21 cellular contexts compared by ENCODE assay signal in the genomic region with DNA sequence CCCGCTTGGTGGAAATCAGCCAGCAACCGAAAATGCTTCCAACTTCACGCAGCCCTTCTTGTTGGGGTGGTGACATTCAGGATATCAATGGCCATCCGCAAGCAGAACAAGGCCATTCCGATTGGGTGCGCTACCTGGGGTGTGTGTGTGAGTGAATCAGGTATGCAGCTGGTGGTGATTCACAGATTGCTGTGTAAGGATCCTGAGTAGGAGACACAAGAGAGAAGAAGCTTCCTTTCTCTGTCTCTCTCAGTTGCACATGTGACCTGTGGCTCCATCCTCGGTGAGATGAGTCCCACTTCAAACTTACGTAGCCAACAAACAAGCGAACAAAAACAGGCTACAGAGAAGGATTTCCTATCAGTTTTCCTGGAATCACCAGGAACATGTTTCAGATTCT. TPM values are rescaled to one million over a fixed set of nuclear protein-coding genes. Genes with fewer than 3 reads are reported as not detected.
DNase-seq lines count a peak whose midpoint lies in the region; ATAC-seq, FAIRE-seq and TF ChIP-seq lines count a peak whose summit lies in the region.
"Had no signal": no experiment of that assay in that cellular context is flagged by ENCODE, and none has a peak within 500 bp of the region (broad histone marks: within the 10 kb centered on the region; RNA-seq: fewer than 3 reads in every experiment).

No MANE protein-coding gene starts in this region.

- H2AFZ ChIP-seq in fibroblast of lung (ENCODE audit: low read length), result no peak overlapping the region
- H2AFZ ChIP-seq in trophoblast cell (ENCODE audit: insufficient read depth, low read length, poor library complexity), result no peak overlapping the region

- H4K12ac ChIP-seq in trophoblast cell (ENCODE audit: low read depth, low read length), result no peak overlapping the region

- H4K91ac ChIP-seq in trophoblast cell (ENCODE audit: low read depth, low read length), result peak overlapping the region; percentile 8

- H3K4me3 ChIP-seq in A549 (no peak overlapping the region), fibroblast of lung (replicated peaks in 1 of 4; ENCODE audit: control extremely low read depth in 1 of 4, insufficient read depth in 1 of 4, low read depth in 3 of 4, low read length in 4 of 4) (no peak overlapping the region), trophoblast cell (ENCODE audit: low read depth, low read length) (no peak overlapping the region)
- H3K4me3 ChIP-seq: esophagus squamous epithelium had no signal

- no peaks in the 10 kb centered on the region for H3K79me2 ChIP-seq in fibroblast of lung (ENCODE audit: control insufficient read depth, insufficient read depth, low read length)
- H3K79me2 ChIP-seq in trophoblast cell (ENCODE audit: control insufficient read depth, insufficient read depth, low read length, poor library complexity), result no peaks in the 10 kb centered on the region

- peaks cover 36% of the 10 kb centered on the region for H3K4me1 ChIP-seq in A549
- peaks cover 22% of the 10 kb centered on the region for H3K4me1 ChIP-seq in fibroblast of lung (ENCODE audit: control insufficient read depth, extremely low read depth, insufficient read depth, low read length)
- H3K4me1 ChIP-seq in trophoblast cell (ENCODE audit: control insufficient read depth in 1 of 2, insufficient read depth in 2 of 2, low read length in 2 of 2), result peaks cover 26 to 29% of the 10 kb centered on the region in 2 experiments

- H4K20me1 ChIP-seq in fibroblast of lung (ENCODE audit: control insufficient read depth, extremely low read depth, insufficient read depth, low read length), result no peaks in the 10 kb centered on the region

- ATAC-seq in A549 (no peak), HG03175 (IDR thresholded peaks at IDR 0.05; ENCODE audit: unreplicated experiment) (no peak)
- ATAC-seq: left lobe of liver had no signal

- H3K4me2 ChIP-seq in A549 (peak overlapping the region; percentile 68; the same call in 2 of the 3 replicates), fibroblast of lung (ENCODE audit: extremely low read depth, insufficient read depth, low read length) (no peak overlapping the region), trophoblast cell (ENCODE audit: low read length) (no peak overlapping the region)

- no peaks in the 10 kb centered on the region for H3K36me3 ChIP-seq in fibroblast of lung (ENCODE audit: control insufficient read depth, insufficient read depth, low read length)
- H3K36me3 ChIP-seq in trophoblast cell (ENCODE audit: control insufficient read depth in 1 of 2, insufficient read depth in 2 of 2, low read length in 2 of 2), result no peaks in the 10 kb centered on the region
- H3K36me3 ChIP-seq: esophagus squamous epithelium had no signal

- TF ChIP-seq EP300 in A549 (IDR thresholded peaks at IDR 0.05), result no peak

- H3K79me1 ChIP-seq in trophoblast cell (ENCODE audit: low read length), result peaks cover 18% of the 10 kb centered on the region

- no peak for FAIRE-seq in A549 (lab: Jason Lieb, UNC)
- FAIRE-seq: GM12891 had no signal

- H4K8ac ChIP-seq in trophoblast cell (ENCODE audit: low read depth, low read length), result no peak overlapping the region

- POLR2A ChIA-PET in A549 (lab: Yijun Ruan, JAX) (interaction anchor here (0.6 kb wide), 1 partner anchor 43 kb away, joined by 4 read pairs; no protein-coding TSS in a partner anchor), RWPE1 (lab: Yijun Ruan, JAX; ENCODE audit: low non-redundant PET) (interaction anchor here (0.5 kb wide), 1 partner anchor 268 kb away, joined by 8 read pairs; no protein-coding TSS in a partner anchor)

- no peak for TF ChIP-seq POLR2A in A549 (IDR thresholded peaks at IDR 0.05; ENCODE audit: low read length)

- WGBS in A549 (ENCODE audit: missing lambda C conversion rate), result 88% methylated on average over 9 of the region's 9 CpGs
- WGBS in trophoblast cell (ENCODE audit: extremely low coverage, insufficient coverage, insufficient read length), result no CpG with 5 or more reads among the region's 9 CpGs

- no peak overlapping the region for H2AK5ac ChIP-seq in trophoblast cell (ENCODE audit: low read length)

- H2BK120ac ChIP-seq in trophoblast cell (ENCODE audit: insufficient read depth, low read length, poor library complexity), result no peak overlapping the region

- peak overlapping the region; percentile 0 for H2BK5ac ChIP-seq in trophoblast cell (ENCODE audit: low read depth, low read length, poor library complexity)

- in situ Hi-C loops in G401 (cut with HindIII; ENCODE audit: low sequenced_read_pairs), result no loop called here

- peak overlapping the region; percentile 69 to 85 for H3K27ac ChIP-seq in A549
- H3K27ac ChIP-seq in RWPE1, result peak overlapping the region; percentile 84
- H3K27ac ChIP-seq in fibroblast of lung (ENCODE audit: insufficient read depth, low read length), result peak overlapping the region; percentile 93
- H3K27ac ChIP-seq in trophoblast cell (ENCODE audit: low read depth, low read length), result peak overlapping the region; percentile 73

- H3K27me3 ChIP-seq in fibroblast of lung (ENCODE audit: control insufficient read depth, insufficient read depth, low read length) (no peaks in the 10 kb centered on the region), trophoblast cell (ENCODE audit: insufficient read depth, low read length) (no peaks in the 10 kb centered on the region)
- H3K27me3 ChIP-seq: esophagus squamous epithelium had no signal

- peak overlapping the region; percentile 50 for H3K14ac ChIP-seq in trophoblast cell (ENCODE audit: low read length)

- TF ChIP-seq RAD21 in A549 (conservative IDR thresholded peaks at IDR 0.05 in 1 of 2, IDR thresholded peaks at IDR 0.05 in 1 of 2), result no peak

- peak overlapping the region; percentile 71 for H2BK12ac ChIP-seq in trophoblast cell (ENCODE audit: low read length)

- DNase-seq in A549 (ENCODE audit: low read depth in 1 of 2, low spot score in 1 of 2) (peak in 1 of 2 experiments; percentile 10), RWPE1 (ENCODE audit: low spot score) (no peak), fibroblast of lung (ENCODE audit: low read depth in 2 of 2) (peak in 1 of 2 donors; percentile 53), trophoblast cell (peak; percentile 62 to 74), activated gamma-delta T cell treated with Interleukin-2 at 50 U/mL for 16 hours (no peak), G401 (ENCODE audit: low spot score) (no peak), SW480 (ENCODE audit: low spot score) (no peak)
- DNase-seq: activated CD4-positive, alpha-beta T cell treated with anti-CD3 and anti-CD28 coated beads for 1 hour; activated naive CD4-positive, alpha-beta T cell treated with anti-CD3 and anti-CD28 coated beads for 36 hours; activated T-cell treated with anti-CD3 and anti-CD28 coated beads, Interleukin-2, amount 50 U/mL, for 24 hours; anterior cingulate cortex; effector CD4-positive, alpha-beta T cell; esophagus squamous epithelium; GOT3; NCI-H1417 treated with DMSO at 0.1 percent for 48 hours; NCI-H2107; NCI-H524; stimulated activated CD4-positive, alpha-beta T cell treated with anti-CD3 and anti-CD28 coated beads, Interleukin-4, amount 100 ng/mL, for 1 hour had no signal

- H3K9ac ChIP-seq in fibroblast of lung (ENCODE audit: insufficient read depth, low read length) (no peak overlapping the region), trophoblast cell (ENCODE audit: low read length) (no peak overlapping the region)

- no peak overlapping the region for H3K18ac ChIP-seq in trophoblast cell (ENCODE audit: low read length)

- CTCF ChIA-PET in A549 (lab: Yijun Ruan, JAX) (interaction anchor here (0.9 to 2.8 kb wide), 4 partner anchors 8 to 213 kb away, joined by 3 to 13 read pairs (median 3); no protein-coding TSS in a partner anchor), RWPE1 (lab: Yijun Ruan, JAX) (interaction anchor here (0.6 kb wide), 1 partner anchor 57 kb away, joined by 4 read pairs; no protein-coding TSS in a partner anchor)

- no peak for TF ChIP-seq CTCF in A549 (IDR thresholded peaks at IDR 0.05)
- TF ChIP-seq CTCF in RWPE1 (conservative IDR thresholded peaks at IDR 0.05; ENCODE audit: low read depth), result no peak
- no peak for TF ChIP-seq CTCF in fibroblast of lung (conservative IDR thresholded peaks at IDR 0.05 in 1 of 2, IDR thresholded peaks at IDR 0.05 in 1 of 2; ENCODE audit: low read depth in 1 of 2, low read length in 2 of 2)

- no peak overlapping the region for H3K4ac ChIP-seq in trophoblast cell (ENCODE audit: low read depth, low read length)

- H3K9me3 ChIP-seq in A549 (no peaks in the 10 kb centered on the region), fibroblast of lung (ENCODE audit: control insufficient read depth, insufficient read depth, low read depth, low read length) (no peaks in the 10 kb centered on the region), trophoblast cell (ENCODE audit: insufficient read depth, low read depth, low read length) (peaks cover 2% of the 10 kb centered on the region)
- H3K9me3 ChIP-seq: esophagus squamous epithelium had no signal

- H3K23ac ChIP-seq in trophoblast cell (ENCODE audit: low read length), result no peak overlapping the region

RNA-seq across cellular contexts. Expression of gene TMEM184B, which starts 9.6 kb away (rescaled TPM):
- polyA plus RNA-seq in A549 (2011; rRNA removed), result 22.2 and 22.7 TPM in 2 replicates
- polyA plus RNA-seq in A549 (2012; cell fraction: cytosol; rRNA removed), result 29.0 and 43.9 TPM in 2 replicates
- polyA plus RNA-seq in A549 (2012; cell fraction: nucleus; rRNA removed), result 46.3 and 64.3 TPM in 2 replicates
- polyA plus RNA-seq in A549 (2017; fragmentation: RNase III; extraction: RNeasy Plus Mini Kit Qiagen cat#74134 plus additional on column Dnase treatment), result 33.2 to 36.8 TPM (median 36.6 TPM) in 3 replicates
- 20.2 and 32.7 TPM in 2 replicates for polyA minus RNA-seq in A549 (2011; rRNA and poly(A)+ RNA removed)
- 19.5 and 28.2 TPM in 2 replicates for total RNA-seq in fibroblast of lung
- polyA plus RNA-seq in fibroblast of lung, result 37.2 and 40.3 TPM in 2 replicates
- polyA plus RNA-seq in fibroblast of lung (2012), result 55.8 and 60.3 TPM in 2 replicates
- 82.2 and 114 TPM in 2 replicates for polyA minus RNA-seq in fibroblast of lung (ENCODE audit: low replicate concordance)
- 88.3 and 94.8 TPM in 2 replicates for polyA plus RNA-seq in trophoblast cell (2013)
- total RNA-seq in G401 (2014; rRNA removed; shearing (Covaris generic)), result 16.2 and 20.5 TPM in 2 replicates

RNA-seq across cellular contexts. Expression of gene CSNK1E, which starts 34.8 kb away (rescaled TPM):
- polyA plus RNA-seq in A549 (2011; rRNA removed), result 58.3 and 60.9 TPM in 2 replicates
- polyA plus RNA-seq in A549 (2012; cell fraction: cytosol; rRNA removed), result 123 and 153 TPM in 2 replicates
- polyA plus RNA-seq in A549 (2012; cell fraction: nucleus; rRNA removed), result 172 and 199 TPM in 2 replicates
- 57.1 to 63.3 TPM (median 59.3 TPM) in 3 replicates for polyA plus RNA-seq in A549 (2017; fragmentation: RNase III; extraction: RNeasy Plus Mini Kit Qiagen cat#74134 plus additional on column Dnase treatment)
- polyA minus RNA-seq in A549 (2011; rRNA and poly(A)+ RNA removed), result 85.9 and 117 TPM in 2 replicates
- total RNA-seq in fibroblast of lung, result 85.0 and 99.3 TPM in 2 replicates
- 121 and 145 TPM in 2 replicates for polyA plus RNA-seq in fibroblast of lung
- 93.6 and 106 TPM in 2 replicates for polyA plus RNA-seq in fibroblast of lung (2012)
- polyA minus RNA-seq in fibroblast of lung (ENCODE audit: low replicate concordance), result 160 and 250 TPM in 2 replicates
- 172 and 176 TPM in 2 replicates for polyA plus RNA-seq in trophoblast cell (2013)
- 94.4 and 129 TPM in 2 replicates for total RNA-seq in G401 (2014; rRNA removed; shearing (Covaris generic))

Comparison
In these comparisons a context has a peak if more than half of its experiments do, and no peak if none do; other contexts are left out.
1. DNase-seq: peak in trophoblast cell (2 of 2); none in RWPE1 (single experiment), activated gamma-delta T cell treated with Interleukin-2 at 50 U/mL for 16 hours (single experiment), G401 (single experiment) and SW480 (single experiment).
2. Peak in every context shown above with its lines, with median percentiles within 50 percentile points of each other: H3K27ac ChIP-seq.